8 cellular contexts compared by ENCODE assay signal in the genomic region with DNA sequence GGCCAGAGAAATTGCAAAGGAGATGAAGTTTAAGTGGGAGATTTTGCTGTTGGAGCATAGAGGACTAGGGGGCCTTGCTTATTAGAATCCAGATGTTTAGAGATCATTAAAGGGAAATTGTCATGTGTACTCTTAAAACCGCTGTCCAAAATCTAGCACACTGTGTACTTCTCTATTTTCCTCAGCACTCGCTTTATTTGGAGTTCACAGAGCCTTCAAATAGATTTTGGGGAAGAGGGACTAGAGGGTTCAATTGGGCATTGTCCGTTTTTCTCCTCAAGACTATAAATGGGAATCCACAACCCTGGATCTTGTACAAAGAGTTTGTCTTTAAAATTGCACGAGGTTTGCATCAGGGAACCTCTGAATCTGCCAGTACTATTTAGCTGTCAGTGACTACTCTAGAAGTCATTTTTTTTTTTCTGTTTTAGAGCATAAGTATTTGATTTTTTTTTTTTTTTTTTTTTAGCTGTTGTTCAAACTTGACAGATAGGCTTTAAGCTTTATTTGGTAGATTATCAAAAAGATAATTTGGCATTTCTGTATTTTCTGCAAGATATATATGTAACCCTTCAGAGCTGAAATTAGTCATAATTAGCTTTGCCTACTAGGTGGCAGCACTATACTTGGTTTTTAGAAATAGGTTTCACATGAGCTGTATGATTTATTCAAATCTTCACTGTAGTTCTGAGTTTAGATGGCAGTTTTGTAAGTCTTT. TPM values are rescaled to one million over a fixed set of nuclear protein-coding genes. Genes with fewer than 3 reads are reported as not detected.
DNase-seq lines count a peak whose midpoint lies in the region; ATAC-seq and TF ChIP-seq lines count a peak whose summit lies in the region.

No MANE protein-coding gene starts in this region.

- H3K4me3 Mint-ChIP-seq in progenitor cell of endocrine pancreas (ENCODE audit: low read depth), result no peak overlapping the region
- H3K4me3 Mint-ChIP-seq in T-helper 2 cell treated with Interferon-gamma antibody and Interleukin-4, amounts not matched to agents 5 μg/mL and 100 μg/mL, for 36 hours, result no peak overlapping the region

- intact Hi-C loops in PC-9 (cut with micrococcal nuclease; ENCODE audit: unreplicated experiment), result loop anchor here (2.0 kb wide), 1 partner anchor 272 kb away; no protein-coding TSS in a partner anchor

- H3K36me3 Mint-ChIP-seq in progenitor cell of endocrine pancreas (ENCODE audit: insufficient read depth), result peaks cover 4% of the 10 kb centered on the region
- H3K36me3 Mint-ChIP-seq in T-helper 2 cell treated with Interferon-gamma antibody and Interleukin-4, amounts not matched to agents 5 μg/mL and 100 μg/mL, for 36 hours (ENCODE audit: low read depth), result peaks cover 23% of the 10 kb centered on the region

- H3K27ac Mint-ChIP-seq in progenitor cell of endocrine pancreas, result no peak overlapping the region
- no peak overlapping the region for H3K27ac Mint-ChIP-seq in T-helper 2 cell treated with Interferon-gamma antibody and Interleukin-4, amounts not matched to agents 5 μg/mL and 100 μg/mL, for 36 hours

- no peaks in the 10 kb centered on the region for H3K9me3 ChIP-seq in PC-9 (ENCODE audit: insufficient read depth, low read depth)

- H3K4me2 ChIP-seq in PC-9, result no peak overlapping the region

- H3K27me3 Mint-ChIP-seq in progenitor cell of endocrine pancreas, result no peaks in the 10 kb centered on the region
- H3K27me3 Mint-ChIP-seq in T-helper 2 cell treated with Interferon-gamma antibody and Interleukin-4, amounts not matched to agents 5 μg/mL and 100 μg/mL, for 36 hours (ENCODE audit: low read depth), result no peaks in the 10 kb centered on the region

- DNase-seq in Ammon's horn (ENCODE audit: low spot score), result peak; percentile 61
- no peak for DNase-seq in PC-9
- DNase-seq in erythroblast (lab: John Stamatoyannopoulos, UW), result peak; percentile 36 to 51
- DNase-seq in progenitor cell of endocrine pancreas (ENCODE audit: low spot score, unreplicated experiment), result no peak
- DNase-seq in T-helper 2 cell treated with Interferon-gamma antibody and Interleukin-4, amounts not matched to agents 5 μg/mL and 100 μg/mL, for 36 hours (ENCODE audit: low spot score), result no peak

- POLR2A ChIA-PET in PC-9 (lab: Charles Lee; ENCODE audit: unreplicated experiment), result interaction anchor here (0.7 kb wide), 1 partner anchor 268 kb away, joined by 12 read pairs; no protein-coding TSS in a partner anchor

- no peaks in the 10 kb centered on the region for H3K9me2 ChIP-seq in PC-9 (ENCODE audit: insufficient read depth)

- H3K9me3 Mint-ChIP-seq in progenitor cell of endocrine pancreas (ENCODE audit: low read depth), result no peaks in the 10 kb centered on the region
- H3K9me3 Mint-ChIP-seq in T-helper 2 cell treated with Interferon-gamma antibody and Interleukin-4, amounts not matched to agents 5 μg/mL and 100 μg/mL, for 36 hours, result no peaks in the 10 kb centered on the region

- no peak for TF ChIP-seq POLR2A in erythroblast (IDR thresholded peaks at IDR 0.05; ENCODE audit: low read length)

- no peak overlapping the region for H3K27ac ChIP-seq in PC-9

- H4K20me1 ChIP-seq in PC-9 (ENCODE audit: insufficient read depth), result no peaks in the 10 kb centered on the region

- TF ChIP-seq CTCF in PC-9 (conservative IDR thresholded peaks at IDR 0.05), result peak; percentile 55
- peak; percentile 49 for TF ChIP-seq CTCF in progenitor cell of endocrine pancreas (IDR thresholded peaks at IDR 0.05; ENCODE audit: unreplicated experiment)

- ATAC-seq in GM18517 (IDR thresholded peaks at IDR 0.05; ENCODE audit: unreplicated experiment) (peak; percentile 86), HG03135 (IDR thresholded peaks at IDR 0.05; ENCODE audit: unreplicated experiment) (peak; percentile 61), HG02763 (IDR thresholded peaks at IDR 0.05; ENCODE audit: unreplicated experiment) (no peak)

- H3K4me1 ChIP-seq in PC-9 (replicated peaks; ENCODE audit: insufficient read depth), result no peaks in the 10 kb centered on the region

- H3K4me3 ChIP-seq in PC-9, result no peak overlapping the region

- H3K79me2 ChIP-seq in PC-9 (ENCODE audit: low read depth), result no peaks in the 10 kb centered on the region

- CTCF ChIA-PET in PC-9 (lab: Charles Lee), result interaction anchor here (0.8 kb wide), 1 partner anchor 272 kb away, joined by 5 read pairs; no protein-coding TSS in a partner anchor

- no TSS peak for BruUV-seq in PC-9 (replicated peaks; lab: Mats Ljungman, UMichigan)

- no peak overlapping the region for H2AFZ ChIP-seq in PC-9

- no peaks in the 10 kb centered on the region for H3F3A ChIP-seq in PC-9 (ENCODE audit: insufficient read depth, low read depth)

- no peaks in the 10 kb centered on the region for H3K4me1 Mint-ChIP-seq in progenitor cell of endocrine pancreas (ENCODE audit: low read depth)
- H3K4me1 Mint-ChIP-seq in T-helper 2 cell treated with Interferon-gamma antibody and Interleukin-4, amounts not matched to agents 5 μg/mL and 100 μg/mL, for 36 hours (ENCODE audit: low read depth), result peaks cover 2% of the 10 kb centered on the region

- no peaks in the 10 kb centered on the region for H3K27me3 ChIP-seq in PC-9 (ENCODE audit: insufficient read depth, low read depth)

- no peaks in the 10 kb centered on the region; the same call in 1 of the 2 replicates for H3K36me3 ChIP-seq in PC-9 (ENCODE audit: low read depth)

RNA-seq across cellular contexts. Expression of gene PMS1, which starts 14.2 kb away (rescaled TPM):
- total RNA-seq in PC-9 (2021), result 18.6 and 20.0 TPM in 2 replicates
- total RNA-seq in progenitor cell of endocrine pancreas, result 63.6 and 72.4 TPM in 2 replicates

RNA-seq across cellular contexts. Expression of gene ORMDL1, which starts 14.3 kb away (rescaled TPM):
- 21.2 and 32.7 TPM in 2 replicates for total RNA-seq in PC-9 (2021)
- 74.1 and 84.9 TPM in 2 replicates for total RNA-seq in progenitor cell of endocrine pancreas

RNA-seq across cellular contexts. Expression of gene OSGEPL1, which starts 35.9 kb away (rescaled TPM):
- total RNA-seq in PC-9 (2021), result 4.6 and 5.7 TPM in 2 replicates
- total RNA-seq in progenitor cell of endocrine pancreas, result 12.1 and 12.8 TPM in 2 replicates

Comparison
In these comparisons a context has a peak if more than half of its experiments do, and no peak if none do; other contexts are left out.
1. DNase-seq: peak in Ammon's horn (single experiment) and erythroblast (2 of 2); none in PC-9 (0 of 2), progenitor cell of endocrine pancreas (single experiment) and T-helper 2 cell treated with Interferon-gamma antibody and Interleukin-4, amounts not matched to agents 5 μg/mL and 100 μg/mL, for 36 hours (single experiment).